7 cellular contexts compared by ENCODE assay signal in genomic region chr12:49109631-49110172, GRCh38. TPM values are rescaled to one million over a fixed set of nuclear protein-coding genes. Genes with fewer than 3 reads are reported as not detected.
A peak's percentile ranks its signal among the peaks of the same experiment; 100 is the strongest.
DNase-seq lines count a peak whose midpoint lies in the region; ATAC-seq, FAIRE-seq and TF ChIP-seq lines count a peak whose summit lies in the region.

No MANE protein-coding gene starts in this region.

- POLR2A ChIA-PET in activated naive CD8-positive, alpha-beta T cell treated with anti-CD3 and anti-CD28 coated beads, Interleukin-2, amount 10 ng/mL, durations not matched to agents 7 days and 5 days (lab: Charles Lee), result interaction anchor here (0.5 to 5.4 kb wide), 8 partner anchors 15 to 719 kb away, joined by 3 to 55 read pairs (median 4); partner anchors contain the start of genes DHH, NCKAP5L, RHEBL1 and TUBA1A

- H3K27me3 Mint-ChIP-seq in IgD-negative memory B cell, result peaks cover 2% of the 10 kb centered on the region
- no peaks in the 10 kb centered on the region for H3K27me3 Mint-ChIP-seq in activated naive CD8-positive, alpha-beta T cell treated with anti-CD3 and anti-CD28 coated beads, Interleukin-2, amount 10 ng/mL, durations not matched to agents 7 days and 5 days
- H3K27me3 Mint-ChIP-seq in stimulated activated naive CD8-positive, alpha-beta T cell treated with anti-CD3 and anti-CD28 coated beads, Interleukin-15, amount 100 ng/mL, for 72 hours, result no peaks in the 10 kb centered on the region

- H3K4me1 Mint-ChIP-seq in IgD-negative memory B cell, result peaks cover 24 to 29% (median 27%) of the 10 kb centered on the region in 3 donors
- H3K4me1 Mint-ChIP-seq in activated naive CD8-positive, alpha-beta T cell treated with anti-CD3 and anti-CD28 coated beads, Interleukin-2, amount 10 ng/mL, durations not matched to agents 7 days and 5 days, result peaks cover 23% of the 10 kb centered on the region
- peaks cover 53% of the 10 kb centered on the region for H3K4me1 Mint-ChIP-seq in stimulated activated naive CD8-positive, alpha-beta T cell treated with anti-CD3 and anti-CD28 coated beads, Interleukin-15, amount 100 ng/mL, for 72 hours

- no peak for FAIRE-seq in H54 (lab: Jason Lieb, UNC)

- peak overlapping the region; percentile 69 to 98 (median 71) for H3K27ac Mint-ChIP-seq in IgD-negative memory B cell
- H3K27ac Mint-ChIP-seq in activated naive CD8-positive, alpha-beta T cell treated with anti-CD3 and anti-CD28 coated beads, Interleukin-2, amount 10 ng/mL, durations not matched to agents 7 days and 5 days, result peak overlapping the region; percentile 80
- H3K27ac Mint-ChIP-seq in stimulated activated naive CD8-positive, alpha-beta T cell treated with anti-CD3 and anti-CD28 coated beads, Interleukin-15, amount 100 ng/mL, for 72 hours, result peak overlapping the region; percentile 82 to 98

- no peak for TF ChIP-seq POLR2A in H54 (IDR thresholded peaks at IDR 0.05; ENCODE audit: low read depth, low read length)

- peak overlapping the region; percentile 97 to 99 (median 98) for H3K4me3 Mint-ChIP-seq in IgD-negative memory B cell
- H3K4me3 Mint-ChIP-seq in activated naive CD8-positive, alpha-beta T cell treated with anti-CD3 and anti-CD28 coated beads, Interleukin-2, amount 10 ng/mL, durations not matched to agents 7 days and 5 days, result peak overlapping the region; percentile 96
- H3K4me3 Mint-ChIP-seq in stimulated activated naive CD8-positive, alpha-beta T cell treated with anti-CD3 and anti-CD28 coated beads, Interleukin-15, amount 100 ng/mL, for 72 hours, result peak overlapping the region; percentile 90 to 99

- ATAC-seq in activated naive CD8-positive, alpha-beta T cell treated with anti-CD3 and anti-CD28 coated beads, Interleukin-2, amount 10 ng/mL, durations not matched to agents 7 days and 5 days (ENCODE audit: low read depth), result no peak
- ATAC-seq in stimulated activated naive CD8-positive, alpha-beta T cell treated with anti-CD3 and anti-CD28 coated beads, Interleukin-15, amount 100 ng/mL, for 72 hours, result no peak
- no peak for ATAC-seq in GM21528 (IDR thresholded peaks at IDR 0.05; ENCODE audit: low FRiP score, unreplicated experiment)

- peak overlapping the region; percentile 100 for H3K4me3 ChIP-seq in iPS-18c (ENCODE audit: insufficient read depth, low read depth, low read length)

- DNase-seq in activated naive CD8-positive, alpha-beta T cell treated with anti-CD3 and anti-CD28 coated beads, Interleukin-2, amount 10 ng/mL, durations not matched to agents 7 days and 5 days, result no peak
- DNase-seq in stimulated activated naive CD8-positive, alpha-beta T cell treated with anti-CD3 and anti-CD28 coated beads, Interleukin-15, amount 100 ng/mL, for 72 hours, result no peak
- DNase-seq in NCI-H1092 treated with DMSO at 0.1 percent for 48 hours (lab: John Stamatoyannopoulos, UW) (no peak), H54 (ENCODE audit: insufficient read length, low spot score) (no peak)

- H3K9me3 ChIP-seq in iPS-18c (ENCODE audit: control insufficient read depth, insufficient read depth, low read length), result peaks cover 2% of the 10 kb centered on the region

- no peaks in the 10 kb centered on the region for H3K36me3 Mint-ChIP-seq in IgD-negative memory B cell
- H3K36me3 Mint-ChIP-seq in activated naive CD8-positive, alpha-beta T cell treated with anti-CD3 and anti-CD28 coated beads, Interleukin-2, amount 10 ng/mL, durations not matched to agents 7 days and 5 days, result peaks cover 2% of the 10 kb centered on the region

- H3K9me3 Mint-ChIP-seq in IgD-negative memory B cell, result no peaks in the 10 kb centered on the region
- no peaks in the 10 kb centered on the region for H3K9me3 Mint-ChIP-seq in activated naive CD8-positive, alpha-beta T cell treated with anti-CD3 and anti-CD28 coated beads, Interleukin-2, amount 10 ng/mL, durations not matched to agents 7 days and 5 days
- no peaks in the 10 kb centered on the region for H3K9me3 Mint-ChIP-seq in stimulated activated naive CD8-positive, alpha-beta T cell treated with anti-CD3 and anti-CD28 coated beads, Interleukin-15, amount 100 ng/mL, for 72 hours

RNA-seq across cellular contexts. Expression of gene LMBR1L, which starts 0.9 kb away (rescaled TPM):
- polyA plus RNA-seq in IgD-negative memory B cell, result 37.3 TPM
- total RNA-seq in activated naive CD8-positive, alpha-beta T cell treated with anti-CD3 and anti-CD28 coated beads, Interleukin-2, amount 10 ng/mL, durations not matched to agents 7 days and 5 days, result 100 to 1,000 TPM; 111 to 112 TPM

RNA-seq across cellular contexts. Expression of gene DHH, which starts 15.1 kb away (rescaled TPM):
- polyA plus RNA-seq in IgD-negative memory B cell, result not detected
- under 1 TPM; 0.11 to 0.25 TPM for total RNA-seq in activated naive CD8-positive, alpha-beta T cell treated with anti-CD3 and anti-CD28 coated beads, Interleukin-2, amount 10 ng/mL, durations not matched to agents 7 days and 5 days

RNA-seq across cellular contexts. Expression of gene TUBA1B, which starts 21.5 kb away (rescaled TPM):
- polyA plus RNA-seq in IgD-negative memory B cell, result 396 TPM
- 1,000 to 10,000 TPM; 1,302 to 1,389 TPM for total RNA-seq in activated naive CD8-positive, alpha-beta T cell treated with anti-CD3 and anti-CD28 coated beads, Interleukin-2, amount 10 ng/mL, durations not matched to agents 7 days and 5 days

RNA-seq across cellular contexts. Expression of gene RHEBL1, which starts 39.9 kb away (rescaled TPM):
- polyA plus RNA-seq in IgD-negative memory B cell, result 3.2 TPM
- 1 to 10 TPM; 8.0 to 9.7 TPM for total RNA-seq in activated naive CD8-positive, alpha-beta T cell treated with anti-CD3 and anti-CD28 coated beads, Interleukin-2, amount 10 ng/mL, durations not matched to agents 7 days and 5 days

RNA-seq across cellular contexts. Expression of gene KMT2D, which starts 49.1 kb away (rescaled TPM):
- polyA plus RNA-seq in IgD-negative memory B cell, result 19.7 TPM
- total RNA-seq in activated naive CD8-positive, alpha-beta T cell treated with anti-CD3 and anti-CD28 coated beads, Interleukin-2, amount 10 ng/mL, durations not matched to agents 7 days and 5 days, result 100 to 1,000 TPM; 123 to 129 TPM
